In genomic region chr2:172354347-172354746, GRCh38 we compare ENCODE assay signal across 23 cellular contexts.
"Had no signal": no experiment of that assay in that cellular context is flagged by ENCODE, and none has a peak within 500 bp of the region (broad histone marks: within the 10 kb centered on the region; RNA-seq: fewer than 3 reads in every experiment).

No MANE protein-coding gene starts in this region.

- H2AFZ ChIP-seq: hepatocyte, parathyroid adenoma had no signal

- H3K4me1 ChIP-seq: left lung, parathyroid adenoma, uterus had no signal

- DNase-seq: heart right ventricle; kidney glomerular epithelial cell; left colon; left lung; lower lobe of right lung; mammary epithelial cell; mesenchymal stem cell; naive thymus-derived CD8-positive, alpha-beta T cell; occipital lobe; stimulated activated CD4-positive, alpha-beta T cell treated with anti-CD3 and anti-CD28 coated beads, Interleukin-4, amount 100 ng/mL, for 24 hours; stimulated activated naive CD4-positive, alpha-beta T cell; tibial artery; uterus had no signal

- H3K27me3 ChIP-seq: heart right ventricle, hepatocyte, left lung, neutrophil, right atrium auricular region, suprapubic skin, tibial artery, uterus had no signal

- ATAC-seq: heart right ventricle; left colon; left lung; lower lobe of right lung; naive thymus-derived CD8-positive, alpha-beta T cell; sciatic nerve; stimulated activated effector memory CD8-positive, alpha-beta T cell treated with anti-CD3 and anti-CD28 coated beads, Interleukin-12 subunit alpha, Interleukin-12 subunit beta, amount 100 ng/mL, for 72 hours had no signal

- H3K79me2 ChIP-seq: hepatocyte, parathyroid adenoma had no signal

- H3K4me3 ChIP-seq: heart right ventricle, hepatocyte, left lung, lower lobe of right lung, right atrium auricular region, skin epidermis, suprapubic skin, thoracic aorta, tibial artery, uterus had no signal

- FAIRE-seq: keratinocyte had no signal

- H3K9me3 ChIP-seq: heart right ventricle, left lung, lower lobe of right lung, neutrophil, right atrium auricular region, suprapubic skin, thoracic aorta, tibial artery, uterus had no signal

- H3K4me2 ChIP-seq: hepatocyte had no signal

- H3K9ac ChIP-seq: parathyroid adenoma had no signal

- H3K36me3 ChIP-seq: heart right ventricle, left lung, lower lobe of right lung, neutrophil, right atrium auricular region, suprapubic skin, thoracic aorta, tibial artery, uterus had no signal

- H3K27ac ChIP-seq: heart right ventricle, hepatocyte, left lung, lower lobe of right lung, neutrophil, parathyroid adenoma, skin epidermis, suprapubic skin, thoracic aorta, tibial artery, uterus had no signal
